In the genomic region with DNA sequence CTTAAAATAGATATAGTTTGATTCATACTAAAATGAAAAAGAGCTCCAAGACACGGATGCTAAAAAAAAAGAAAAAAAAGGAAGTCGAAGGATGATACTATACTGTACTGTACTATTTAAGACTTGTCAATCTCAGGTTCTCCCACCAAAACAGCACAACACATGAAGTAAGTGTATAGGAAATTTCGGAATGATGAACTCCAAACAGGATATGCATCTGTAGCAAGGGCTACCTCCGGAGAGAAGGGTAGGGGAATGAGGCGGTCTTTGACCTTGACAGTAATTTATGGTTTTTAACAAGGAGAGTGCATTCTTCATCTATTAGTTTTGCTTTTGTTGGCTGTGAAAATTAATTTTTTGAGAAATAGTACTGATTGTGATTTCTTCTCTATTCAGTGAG, we compare ENCODE assay signal across 8 cellular contexts. TPM values are rescaled to one million over a fixed set of nuclear protein-coding genes. Genes with fewer than 3 reads are reported as not detected.
DNase-seq lines count a peak whose midpoint lies in the region; ATAC-seq lines count a peak whose summit lies in the region.

No MANE protein-coding gene starts in this region.

- H3K4me3 Mint-ChIP-seq in T-helper 2 cell treated with Interferon-gamma antibody and Interleukin-4, amounts not matched to agents 5 μg/mL and 100 μg/mL, for 36 hours, result peak overlapping the region; percentile 96
- H3K4me3 Mint-ChIP-seq in activated CD4-positive, alpha-beta memory T cell treated with anti-CD3 and anti-CD28 coated beads for 36 hours, result peak overlapping the region; percentile 99

- peaks cover 22% of the 10 kb centered on the region for H3K4me1 Mint-ChIP-seq in T-helper 2 cell treated with Interferon-gamma antibody and Interleukin-4, amounts not matched to agents 5 μg/mL and 100 μg/mL, for 36 hours (ENCODE audit: low read depth)
- H3K4me1 Mint-ChIP-seq in activated CD4-positive, alpha-beta memory T cell treated with anti-CD3 and anti-CD28 coated beads for 36 hours (ENCODE audit: low read depth), result peaks cover 28% of the 10 kb centered on the region

- no peak for DNase-seq in T-helper 2 cell treated with Interferon-gamma antibody and Interleukin-4, amounts not matched to agents 5 μg/mL and 100 μg/mL, for 36 hours (ENCODE audit: low spot score)
- DNase-seq in T-helper 2 cell, result no peak
- DNase-seq in activated CD4-positive, alpha-beta memory T cell treated with anti-CD3 and anti-CD28 coated beads for 36 hours, result no peak
- DNase-seq in inferior parietal cortex (ENCODE audit: extremely low spot score), result peak; percentile 35
- no peak for DNase-seq in substantia nigra (lab: John Stamatoyannopoulos, UW)
- no peak for DNase-seq in activated CD8-positive, alpha-beta memory T cell treated with anti-CD3 and anti-CD28 coated beads, Interleukin-2, amount 50 U/mL, for 48 hours
- no peak for DNase-seq in occipital lobe (lab: John Stamatoyannopoulos, UW)

- no peaks in the 10 kb centered on the region for H3K9me3 Mint-ChIP-seq in T-helper 2 cell treated with Interferon-gamma antibody and Interleukin-4, amounts not matched to agents 5 μg/mL and 100 μg/mL, for 36 hours
- H3K9me3 Mint-ChIP-seq in activated CD4-positive, alpha-beta memory T cell treated with anti-CD3 and anti-CD28 coated beads for 36 hours, result no peaks in the 10 kb centered on the region

- POLR2A ChIA-PET in activated CD4-positive, alpha-beta memory T cell treated with anti-CD3 and anti-CD28 coated beads for 36 hours (lab: Charles Lee), result interaction anchor here (1.5 kb wide), 1 partner anchor 11 kb away, joined by 10 read pairs; the partner anchor contains the start of gene SCFD2

- peak overlapping the region; percentile 95 for H3K27ac Mint-ChIP-seq in T-helper 2 cell treated with Interferon-gamma antibody and Interleukin-4, amounts not matched to agents 5 μg/mL and 100 μg/mL, for 36 hours
- peak overlapping the region; percentile 98 for H3K27ac Mint-ChIP-seq in activated CD4-positive, alpha-beta memory T cell treated with anti-CD3 and anti-CD28 coated beads for 36 hours

- ATAC-seq in HG03457 (IDR thresholded peaks at IDR 0.05; ENCODE audit: unreplicated experiment), result no peak

- H3K27me3 Mint-ChIP-seq in T-helper 2 cell treated with Interferon-gamma antibody and Interleukin-4, amounts not matched to agents 5 μg/mL and 100 μg/mL, for 36 hours (ENCODE audit: low read depth), result peaks cover 7% of the 10 kb centered on the region
- H3K27me3 Mint-ChIP-seq in activated CD4-positive, alpha-beta memory T cell treated with anti-CD3 and anti-CD28 coated beads for 36 hours, result peaks cover 11% of the 10 kb centered on the region

- H3K27ac ChIP-seq in substantia nigra (ENCODE audit: low read depth, low read length, poor library complexity, severe bottlenecking), result peak overlapping the region; percentile 19

- H3K36me3 Mint-ChIP-seq in T-helper 2 cell treated with Interferon-gamma antibody and Interleukin-4, amounts not matched to agents 5 μg/mL and 100 μg/mL, for 36 hours (ENCODE audit: low read depth), result peaks cover 13% of the 10 kb centered on the region
- H3K36me3 Mint-ChIP-seq in activated CD4-positive, alpha-beta memory T cell treated with anti-CD3 and anti-CD28 coated beads for 36 hours, result peaks cover 12% of the 10 kb centered on the region

- CTCF ChIA-PET in activated CD4-positive, alpha-beta memory T cell treated with anti-CD3 and anti-CD28 coated beads for 36 hours (lab: Charles Lee), result no interaction called here

- intact Hi-C loops in activated CD4-positive, alpha-beta memory T cell treated with anti-CD3 and anti-CD28 coated beads for 36 hours (cut with micrococcal nuclease), result loop anchor here (1.0 to 10.0 kb wide), 4 partner anchors 11 to 1532 kb away; partner anchors contain the start of genes DCUN1D4 and SCFD2

RNA-seq across cellular contexts. Expression of gene FIP1L1, which starts 0.5 kb away (rescaled TPM):
- total RNA-seq in activated CD4-positive, alpha-beta memory T cell treated with anti-CD3 and anti-CD28 coated beads for 36 hours, result 10 to 100 TPM; 65.0 to 72.7 TPM
- 115 TPM for total RNA-seq in occipital lobe

RNA-seq across cellular contexts. Expression of gene SCFD2, which starts 11.0 kb away (rescaled TPM):
- total RNA-seq in activated CD4-positive, alpha-beta memory T cell treated with anti-CD3 and anti-CD28 coated beads for 36 hours, result 10 to 100 TPM; 18.8 to 19.9 TPM
- total RNA-seq in occipital lobe, result 25.6 TPM
